20 cellular contexts compared by ENCODE assay signal in genomic region chr3:181940703-181941102, GRCh38.
"Had no signal": no experiment of that assay in that cellular context is flagged by ENCODE, and none has a peak within 500 bp of the region (broad histone marks: within the 10 kb centered on the region; RNA-seq: fewer than 3 reads in every experiment).

No MANE protein-coding gene starts in this region.

- H3K4me1 ChIP-seq: body of pancreas, pancreas, upper lobe of left lung had no signal

- FAIRE-seq: islet of Langerhans, pancreas had no signal

- ATAC-seq: activated CD8-positive, alpha-beta T cell treated with anti-CD3 and anti-CD28 coated beads, Interleukin-2, amount 10 ng/mL, durations not matched to agents 7 days and 5 days; activated naive CD8-positive, alpha-beta T cell treated with anti-CD3 and anti-CD28 coated beads, Interleukin-2, amount 50 U/mL, for 24 hours; body of pancreas; left cardiac atrium; pancreas; right cardiac atrium had no signal

- H3K27ac ChIP-seq: body of pancreas, cardiac muscle cell, epithelial cell of prostate, pancreas, upper lobe of left lung, VCaP had no signal

- DNase-seq: activated CD4-positive, alpha-beta T cell treated with anti-CD3 and anti-CD28 coated beads, Interleukin-2, amount 10 ng/mL, durations not matched to agents 7 days and 5 days; activated CD4-positive, CD25-positive, alpha-beta regulatory T cell treated with anti-CD3 and anti-CD28 coated beads, Interleukin-2, amount 50 U/mL, for 72 hours; activated CD8-positive, alpha-beta T cell treated with anti-CD3 and anti-CD28 coated beads, Interleukin-2, amount 10 ng/mL, durations not matched to agents 7 days and 5 days; activated gamma-delta T cell; activated naive CD4-positive, alpha-beta T cell treated with anti-CD3 and anti-CD28 coated beads, Interleukin-2, amount 50 U/mL, for 16 hours; activated naive CD8-positive, alpha-beta T cell treated with anti-CD3 and anti-CD28 coated beads, Interleukin-2, amount 50 U/mL, for 24 hours; anterior cingulate cortex; body of pancreas; cortex of kidney; endodermal cell; left cardiac atrium; pancreas; right cardiac atrium; stimulated activated CD4-positive, alpha-beta T cell treated with anti-CD3 and anti-CD28 coated beads, Interleukin-4, amount 100 ng/mL, for 24 hours; stimulated activated naive CD4-positive, alpha-beta T cell treated with Interleukin-2 at 50 U/mL for 16 hours; upper lobe of left lung had no signal

- H3K36me3 ChIP-seq: cardiac muscle cell, pancreas, upper lobe of left lung had no signal

- H3K9me3 ChIP-seq: body of pancreas, pancreas, upper lobe of left lung had no signal

- H3K27me3 ChIP-seq: body of pancreas, cardiac muscle cell, pancreas, upper lobe of left lung had no signal

- H3K4me3 ChIP-seq: body of pancreas, cardiac muscle cell, pancreas, upper lobe of left lung had no signal
